In the genomic region with DNA sequence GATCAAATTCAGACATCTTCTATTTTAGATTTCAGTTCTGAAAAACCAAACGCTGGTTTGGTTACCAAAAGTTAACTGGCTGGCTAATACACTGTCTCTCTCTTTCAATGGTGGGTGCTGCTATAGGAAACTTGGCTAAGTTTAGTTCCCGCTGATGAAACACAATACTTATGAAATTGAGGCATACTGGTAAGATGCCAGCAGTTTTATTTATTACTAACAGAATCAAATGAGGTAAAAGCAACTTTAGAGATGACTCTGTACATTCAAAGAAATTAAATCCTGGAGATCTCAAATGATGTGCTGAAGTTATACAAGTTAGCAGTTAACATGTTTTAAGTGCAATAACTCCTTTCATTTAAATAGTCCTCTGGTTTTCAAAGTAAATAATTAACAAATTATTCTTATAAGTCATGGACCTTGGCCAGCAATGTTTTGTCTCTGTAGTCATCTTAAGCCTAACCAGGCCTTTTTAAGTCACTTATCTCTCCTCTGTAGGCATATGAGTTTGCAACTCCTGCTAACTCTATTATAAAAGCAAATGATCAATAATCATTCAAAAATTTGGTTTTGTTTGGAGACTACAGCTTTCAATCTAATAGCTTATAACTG, we compare ENCODE assay signal across 18 cellular contexts. TPM values are rescaled to one million over a fixed set of nuclear protein-coding genes. Genes with fewer than 3 reads are reported as not detected.
DNase-seq lines count a peak whose midpoint lies in the region; ATAC-seq, FAIRE-seq and TF ChIP-seq lines count a peak whose summit lies in the region.
"Had no signal": no experiment of that assay in that cellular context is flagged by ENCODE, and none has a peak within 500 bp of the region (broad histone marks: within the 10 kb centered on the region; RNA-seq: fewer than 3 reads in every experiment).

No MANE protein-coding gene starts in this region.

- H3K27ac ChIP-seq in A549 (no peak overlapping the region), testis (no peak overlapping the region)
- H3K27ac ChIP-seq: ovary, upper lobe of right lung had no signal

- H3K4me3 ChIP-seq in A549: no peak overlapping the region
- no peak overlapping the region for H3K4me3 ChIP-seq in testis
- H3K4me3 ChIP-seq: ovary, upper lobe of right lung had no signal

- peaks cover 6% of the 10 kb centered on the region; the same call in 1 of the 3 replicates for H3K4me1 ChIP-seq in A549
- no peaks in the 10 kb centered on the region for H3K4me1 ChIP-seq in testis
- H3K4me1 ChIP-seq: upper lobe of right lung had no signal

- TF ChIP-seq POLR2A in A549 (IDR thresholded peaks at IDR 0.05; ENCODE audit: low read length): no peak
- TF ChIP-seq POLR2A in testis (IDR thresholded peaks at IDR 0.05): no peak

- H3K27me3 ChIP-seq in testis: no peaks in the 10 kb centered on the region
- H3K27me3 ChIP-seq: ovary, upper lobe of right lung had no signal

- FAIRE-seq in A549 (lab: Jason Lieb, UNC): no peak
- FAIRE-seq: colon, RCC 7860 had no signal

- ATAC-seq in A549 (no peak), GM19395 (IDR thresholded peaks at IDR 0.05; ENCODE audit: unreplicated experiment) (peak; percentile 18), HG03442 (IDR thresholded peaks at IDR 0.05; ENCODE audit: unreplicated experiment) (peak; percentile 11)
- ATAC-seq: activated T-cell treated with anti-CD3 and anti-CD28 coated beads, Interleukin-2, amount 50 U/mL, for 72 hours; HCT116; upper lobe of right lung had no signal

- intact Hi-C loops in testis (cut with DNase I; ENCODE audit: low total_unique reads): no loop called here

- peak overlapping the region; percentile 3; the same call in 1 of the 3 replicates for H3K4me2 ChIP-seq in A549

- DNase-seq in A549 (ENCODE audit: low read depth in 1 of 2, low spot score in 1 of 2) (no peak), fibroblast of gingiva (ENCODE audit: low read depth) (peak; percentile 35), SHP77 (lab: John Stamatoyannopoulos, UW) (no peak), testis (no peak), UCSD-AML1 (lab: John Stamatoyannopoulos, UW; ENCODE audit: unreplicated experiment) (no peak)
- DNase-seq in NK-92 treated with Interleukin-12 subunit alpha and Interleukin-12 subunit beta, amount 100 ng/mL, for 24 hours (lab: John Stamatoyannopoulos, UW): no peak
- DNase-seq: activated CD4-positive, alpha-beta T cell treated with anti-CD3 and anti-CD28 coated beads, Interleukin-2, amount 10 ng/mL, durations not matched to agents 24 days and 14 days; activated T-cell treated with anti-CD3 and anti-CD28 coated beads, Interleukin-2, amount 50 U/mL, for 72 hours; DMS153; ovary; stimulated activated CD8-positive, alpha-beta memory T cell treated with anti-CD3 and anti-CD28 coated beads, Interleukin-4, amount 100 ng/mL, for 48 hours; T-helper 2 cell; upper lobe of right lung had no signal

- 78% methylated on average over 2 of the region's 2 CpGs for WGBS in A549 (ENCODE audit: missing lambda C conversion rate)
- WGBS in testis, 2 donors: 79 to 84% methylated on average over 2 of the region's 2 CpGs

- CTCF ChIA-PET in A549 (lab: Yijun Ruan, JAX): interaction anchor here (1.2 kb wide), 1 partner anchor 224 kb away, joined by 3 read pairs; no protein-coding TSS in a partner anchor

- H3K9me3 ChIP-seq in A549: no peaks in the 10 kb centered on the region
- H3K9me3 ChIP-seq in testis: no peaks in the 10 kb centered on the region
- H3K9me3 ChIP-seq: ovary, upper lobe of right lung had no signal

- no peak for TF ChIP-seq RAD21 in A549 (conservative IDR thresholded peaks at IDR 0.05 in 1 of 2, IDR thresholded peaks at IDR 0.05 in 1 of 2)

- TF ChIP-seq EP300 in A549 (IDR thresholded peaks at IDR 0.05): no peak

- TF ChIP-seq CTCF in A549 (IDR thresholded peaks at IDR 0.05) (no peak), testis (IDR thresholded peaks at IDR 0.05) (no peak)

- POLR2A ChIA-PET in A549 (lab: Yijun Ruan, JAX): no interaction called here

- no peaks in the 10 kb centered on the region for H3K36me3 ChIP-seq in testis (ENCODE audit: low read depth, missing control alignments)
- H3K36me3 ChIP-seq: ovary, upper lobe of right lung had no signal

TF ChIP-seq in A549, 52 proteins besides CTCF, POLR2A, EP300 and RAD21:
- no peak for TF ChIP-seq HMGXB4 (CRISPR knock-in tag; IDR thresholded peaks at IDR 0.05; ENCODE audit: borderline replicate concordance)

RNA-seq across cellular contexts. Expression of gene PAK1, which starts 54.8 kb away (rescaled TPM):
- polyA plus RNA-seq in A549 (2011; rRNA removed) (60.7 and 67.3 TPM in 2 replicates), A549 (2017; fragmentation: RNase III; extraction: RNeasy Plus Mini Kit Qiagen cat#74134 plus additional on column Dnase treatment) (18.9 to 22.2 TPM (median 20.6 TPM) in 3 replicates), testis (ENCODE audit: insufficient read depth, low read depth, low replicate concordance) (60.1 TPM)
- 21.9 and 22.8 TPM in 2 replicates for polyA plus RNA-seq in A549 (2012; cell fraction: cytosol; rRNA removed)
- polyA plus RNA-seq in A549 (2012; cell fraction: nucleus; rRNA removed): 17.2 and 29.5 TPM in 2 replicates
- polyA minus RNA-seq in A549 (2011; rRNA and poly(A)+ RNA removed): 71.6 and 84.6 TPM in 2 replicates
- 10 to 100 TPM; 63.2 to 80.9 TPM for total RNA-seq in testis

Comparison
In these comparisons a context has a peak if more than half of its experiments do, and no peak if none do; other contexts are left out.
1. ATAC-seq: peak in GM19395 (single experiment) and HG03442 (single experiment); none in A549 (0 of 2).